13 cellular contexts compared by ENCODE assay signal in genomic region chr1:31110846-31111245, GRCh38. TPM values are rescaled to one million over a fixed set of nuclear protein-coding genes. Genes with fewer than 3 reads are reported as not detected.
DNase-seq lines count a peak whose midpoint lies in the region; TF ChIP-seq lines count a peak whose summit lies in the region.
"Had no signal": no experiment of that assay in that cellular context is flagged by ENCODE, and none has a peak within 500 bp of the region (broad histone marks: within the 10 kb centered on the region; RNA-seq: fewer than 3 reads in every experiment).

No MANE protein-coding gene starts in this region.

- CTCF ChIA-PET in RWPE1 (lab: Yijun Ruan, JAX), result interaction anchor here (0.5 kb wide), 1 partner anchor 8 kb away, joined by 3 read pairs; no protein-coding TSS in a partner anchor
- CTCF ChIA-PET in activated CD4-positive, alpha-beta T cell treated with anti-CD3 and anti-CD28 coated beads, Interleukin-2, amount 10 ng/mL, durations not matched to agents 7 days and 5 days (lab: Charles Lee), result no interaction called here

- H3K4me1 ChIP-seq in GM23248 (ENCODE audit: insufficient read depth), result peaks cover 9% of the 10 kb centered on the region
- H3K4me1 ChIP-seq in esophagus (ENCODE audit: control insufficient read depth in 2 of 2, insufficient read depth in 2 of 2, low read length in 1 of 2), result no peaks in the 10 kb centered on the region
- H3K4me1 ChIP-seq: SJCRH30 had no signal

- no peaks in the 10 kb centered on the region for H3K79me2 ChIP-seq in GM23248 (ENCODE audit: insufficient read depth)

- no peak overlapping the region for H2AFZ ChIP-seq in GM23248

- no peaks in the 10 kb centered on the region for H3K36me3 ChIP-seq in GM23248 (ENCODE audit: low read depth)
- H3K36me3 ChIP-seq in esophagus (ENCODE audit: control insufficient read depth in 2 of 2, insufficient read depth in 2 of 2, low read length in 1 of 2), result no peaks in the 10 kb centered on the region
- H3K36me3 ChIP-seq: SJCRH30 had no signal

- DNase-seq in GM23248 (no peak), RWPE1 (ENCODE audit: low spot score) (no peak), type B pancreatic cell (ENCODE audit: extremely low spot score, unreplicated experiment) (no peak), NK-92 (lab: John Stamatoyannopoulos, UW; ENCODE audit: unreplicated experiment) (no peak)
- no peak for DNase-seq in activated CD4-positive, alpha-beta T cell treated with anti-CD3 and anti-CD28 coated beads, Interleukin-2, amount 10 ng/mL, durations not matched to agents 7 days and 5 days
- no peak for DNase-seq in activated T-helper 2 cell treated with anti-CD3 and anti-CD28 coated beads, Interferon-gamma antibody, Interleukin-2, Interleukin-4, amounts not matched to agents 10 μg/mL and 5 μg/mL and 100 μg/mL, durations not matched to agents 14 hours and 24 hours and 36 hours (ENCODE audit: low spot score)
- DNase-seq: CD4-positive, alpha-beta memory T cell; NCI-H1694 treated with DMSO at 0.1 percent for 48 hours; NCI-H2171 treated with DMSO at 0.1 percent for 48 hours; NCI-H526; SJCRH30 had no signal

- H3K27me3 Mint-ChIP-seq in type B pancreatic cell, result no peaks in the 10 kb centered on the region
- H3K27me3 Mint-ChIP-seq in activated CD4-positive, alpha-beta T cell treated with anti-CD3 and anti-CD28 coated beads, Interleukin-2, amount 10 ng/mL, durations not matched to agents 7 days and 5 days, result no peaks in the 10 kb centered on the region
- peaks cover 8% of the 10 kb centered on the region for H3K27me3 Mint-ChIP-seq in activated T-helper 2 cell treated with anti-CD3 and anti-CD28 coated beads, Interferon-gamma antibody, Interleukin-2, Interleukin-4, amounts not matched to agents 10 μg/mL and 5 μg/mL and 100 μg/mL, durations not matched to agents 14 hours and 24 hours and 36 hours (ENCODE audit: low read depth)

- H3K4me1 Mint-ChIP-seq in type B pancreatic cell (ENCODE audit: unreplicated experiment), result peaks cover 17% of the 10 kb centered on the region
- H3K4me1 Mint-ChIP-seq in activated CD4-positive, alpha-beta T cell treated with anti-CD3 and anti-CD28 coated beads, Interleukin-2, amount 10 ng/mL, durations not matched to agents 7 days and 5 days, result no peaks in the 10 kb centered on the region
- H3K4me1 Mint-ChIP-seq in activated T-helper 2 cell treated with anti-CD3 and anti-CD28 coated beads, Interferon-gamma antibody, Interleukin-2, Interleukin-4, amounts not matched to agents 10 μg/mL and 5 μg/mL and 100 μg/mL, durations not matched to agents 14 hours and 24 hours and 36 hours (ENCODE audit: low read depth), result no peaks in the 10 kb centered on the region
- H3K4me1 Mint-ChIP-seq: CD4-positive, alpha-beta memory T cell had no signal

- H3K4me2 ChIP-seq in GM23248 (ENCODE audit: unreplicated experiment), result no peak overlapping the region
- H3K4me2 ChIP-seq: KMS-11 had no signal

- TF ChIP-seq CTCF in RWPE1 (conservative IDR thresholded peaks at IDR 0.05; ENCODE audit: low read depth) (no peak), type B pancreatic cell (conservative IDR thresholded peaks at IDR 0.05) (no peak)

- no peaks in the 10 kb centered on the region for H4K20me1 ChIP-seq in GM23248 (ENCODE audit: insufficient read depth)

- H3K27ac Mint-ChIP-seq in type B pancreatic cell, result peak overlapping the region; percentile 90
- no peak overlapping the region for H3K27ac Mint-ChIP-seq in activated CD4-positive, alpha-beta T cell treated with anti-CD3 and anti-CD28 coated beads, Interleukin-2, amount 10 ng/mL, durations not matched to agents 7 days and 5 days
- H3K27ac Mint-ChIP-seq in activated T-helper 2 cell treated with anti-CD3 and anti-CD28 coated beads, Interferon-gamma antibody, Interleukin-2, Interleukin-4, amounts not matched to agents 10 μg/mL and 5 μg/mL and 100 μg/mL, durations not matched to agents 14 hours and 24 hours and 36 hours, result no peak overlapping the region

- in situ Hi-C loops in GM23248 (cut with MboI), result no loop called here

- no peaks in the 10 kb centered on the region for H3K9me3 Mint-ChIP-seq in type B pancreatic cell
- H3K9me3 Mint-ChIP-seq in activated CD4-positive, alpha-beta T cell treated with anti-CD3 and anti-CD28 coated beads, Interleukin-2, amount 10 ng/mL, durations not matched to agents 7 days and 5 days, result no peaks in the 10 kb centered on the region
- H3K9me3 Mint-ChIP-seq in activated T-helper 2 cell treated with anti-CD3 and anti-CD28 coated beads, Interferon-gamma antibody, Interleukin-2, Interleukin-4, amounts not matched to agents 10 μg/mL and 5 μg/mL and 100 μg/mL, durations not matched to agents 14 hours and 24 hours and 36 hours, result no peaks in the 10 kb centered on the region
- H3K9me3 Mint-ChIP-seq: CD4-positive, alpha-beta memory T cell had no signal

- H3K27ac ChIP-seq in GM23248, result peak overlapping the region; percentile 37; the same call in 1 of the 2 replicates
- H3K27ac ChIP-seq in RWPE1, result peak overlapping the region; percentile 82
- peak overlapping the region; percentile 9 to 15 for H3K27ac ChIP-seq in esophagus (ENCODE audit: low read depth in 2 of 2, low read length in 1 of 2)
- H3K27ac ChIP-seq: KMS-11, SJCRH30 had no signal

- H3K27me3 ChIP-seq in GM23248 (replicated peaks; ENCODE audit: insufficient read depth) (no peaks in the 10 kb centered on the region), esophagus (ENCODE audit: control insufficient read depth in 1 of 2, insufficient read depth in 2 of 2, low read length in 2 of 2) (no peaks in the 10 kb centered on the region)
- H3K27me3 ChIP-seq: SJCRH30 had no signal

- no peaks in the 10 kb centered on the region for H3K9me2 ChIP-seq in GM23248 (ENCODE audit: insufficient read depth)

- intact Hi-C loops in activated T-helper 2 cell treated with anti-CD3 and anti-CD28 coated beads, Interferon-gamma antibody, Interleukin-2, Interleukin-4, amounts not matched to agents 10 μg/mL and 5 μg/mL and 100 μg/mL, durations not matched to agents 14 hours and 24 hours and 36 hours (cut with micrococcal nuclease), result no loop called here

- POLR2A ChIA-PET in RWPE1 (lab: Yijun Ruan, JAX; ENCODE audit: low non-redundant PET), result interaction anchor here (0.6 kb wide), 1 partner anchor 24 kb away, joined by 6 read pairs; no protein-coding TSS in a partner anchor
- POLR2A ChIA-PET in activated CD4-positive, alpha-beta T cell treated with anti-CD3 and anti-CD28 coated beads, Interleukin-2, amount 10 ng/mL, durations not matched to agents 7 days and 5 days (lab: Charles Lee), result no interaction called here

- H3F3A ChIP-seq in GM23248 (ENCODE audit: insufficient read depth), result peaks cover 5% of the 10 kb centered on the region; the same call in 1 of the 2 replicates

- no peaks in the 10 kb centered on the region for H3K9me3 ChIP-seq in GM23248 (ENCODE audit: low read depth)
- H3K9me3 ChIP-seq in esophagus (ENCODE audit: control insufficient read depth in 2 of 2, insufficient read depth in 1 of 2, low read depth in 1 of 2, low read length in 1 of 2), result no peaks in the 10 kb centered on the region
- H3K9me3 ChIP-seq: SJCRH30 had no signal

- 96 to 98% methylated on average over 7 of the region's 7 CpGs for WGBS in GM23248 (ENCODE audit: low coverage in 1 of 2, low lambda C conversion rate in 2 of 2, missing lambda C conversion rate in 2 of 2), 2 experiments
- 86 to 87% methylated on average over 7 of the region's 7 CpGs for WGBS in esophagus, 2 donors

- H3K36me3 Mint-ChIP-seq in type B pancreatic cell, result no peaks in the 10 kb centered on the region
- no peaks in the 10 kb centered on the region for H3K36me3 Mint-ChIP-seq in activated CD4-positive, alpha-beta T cell treated with anti-CD3 and anti-CD28 coated beads, Interleukin-2, amount 10 ng/mL, durations not matched to agents 7 days and 5 days (ENCODE audit: low read depth)
- H3K36me3 Mint-ChIP-seq in activated T-helper 2 cell treated with anti-CD3 and anti-CD28 coated beads, Interferon-gamma antibody, Interleukin-2, Interleukin-4, amounts not matched to agents 10 μg/mL and 5 μg/mL and 100 μg/mL, durations not matched to agents 14 hours and 24 hours and 36 hours (ENCODE audit: low read depth), result no peaks in the 10 kb centered on the region
- H3K36me3 Mint-ChIP-seq: CD4-positive, alpha-beta memory T cell had no signal

- no peak overlapping the region for H3K9ac ChIP-seq in GM23248
- H3K9ac ChIP-seq: KMS-11 had no signal

- H3K4me3 ChIP-seq in GM23248, result no peak overlapping the region
- no peak overlapping the region for H3K4me3 ChIP-seq in esophagus (ENCODE audit: low read depth in 1 of 2, low read length in 2 of 2)
- H3K4me3 ChIP-seq: SJCRH30 had no signal

- no peak overlapping the region for H3K4me3 Mint-ChIP-seq in type B pancreatic cell
- H3K4me3 Mint-ChIP-seq in activated CD4-positive, alpha-beta T cell treated with anti-CD3 and anti-CD28 coated beads, Interleukin-2, amount 10 ng/mL, durations not matched to agents 7 days and 5 days, result no peak overlapping the region
- H3K4me3 Mint-ChIP-seq in activated T-helper 2 cell treated with anti-CD3 and anti-CD28 coated beads, Interferon-gamma antibody, Interleukin-2, Interleukin-4, amounts not matched to agents 10 μg/mL and 5 μg/mL and 100 μg/mL, durations not matched to agents 14 hours and 24 hours and 36 hours (ENCODE audit: low read depth), result no peak overlapping the region
- H3K4me3 Mint-ChIP-seq: CD4-positive, alpha-beta memory T cell had no signal

RNA-seq across cellular contexts. Expression of gene PUM1, which starts 45.3 kb away (rescaled TPM):
- 46.3 and 63.4 TPM in 2 replicates for total RNA-seq in GM23248 (2014; rRNA removed; shearing (Covaris generic))
- polyA plus RNA-seq in GM23248 (2016; fragmentation: Nextera tagmentation; extraction: Ambion mirVana) (45.7 and 49.5 TPM in 2 replicates), esophagus (10 to 100 TPM; 15.7 to 16.4 TPM)
- total RNA-seq in type B pancreatic cell (ENCODE audit: low replicate concordance), result 185 and 196 TPM in 2 replicates
- 100 to 1,000 TPM in 1 of 2 experiments, 10 to 100 TPM in 1; 99.3 to 102 TPM for total RNA-seq in activated CD4-positive, alpha-beta T cell treated with anti-CD3 and anti-CD28 coated beads, Interleukin-2, amount 10 ng/mL, durations not matched to agents 7 days and 5 days
- 121 and 125 TPM in 2 replicates for total RNA-seq in activated T-helper 2 cell treated with anti-CD3 and anti-CD28 coated beads, Interferon-gamma antibody, Interleukin-2, Interleukin-4, amounts not matched to agents 10 μg/mL and 5 μg/mL and 100 μg/mL, durations not matched to agents 14 hours and 24 hours and 36 hours

Comparison
In these comparisons a context has a peak if more than half of its experiments do, and no peak if none do; other contexts are left out.
1. H3K27ac ChIP-seq: peak in every context shown above with its lines; median percentile 82 in RWPE1; 37 in GM23248; 12 in esophagus.